Comparison of ENCODE assay signal across 11 cellular contexts in genomic region chr14:21257395-21258193, GRCh38. TPM values are rescaled to one million over a fixed set of nuclear protein-coding genes. Genes with fewer than 3 reads are reported as not detected.
DNase-seq lines count a peak whose midpoint lies in the region; TF ChIP-seq lines count a peak whose summit lies in the region.
"Had no signal": no experiment of that assay in that cellular context is flagged by ENCODE, and none has a peak within 500 bp of the region (broad histone marks: within the 10 kb centered on the region; RNA-seq: fewer than 3 reads in every experiment).

No MANE protein-coding gene starts in this region.

- H3K4me1 Mint-ChIP-seq in dendritic cell treated with granulocyte-macrophage colony-stimulating factor and Interleukin-4, amounts not matched to agents 40 ng/mL and 50 ng/mL, for 4 days (ENCODE audit: low read depth): peaks cover 54% of the 10 kb centered on the region
- H3K4me1 Mint-ChIP-seq in osteocyte (ENCODE audit: unreplicated experiment): peaks cover 60% of the 10 kb centered on the region

- peak; percentile 36 for DNase-seq in DMS 273 (lab: John Stamatoyannopoulos, UW; ENCODE audit: unreplicated experiment)
- no peak for DNase-seq in DMS 273 treated with DMSO at 0.1 percent for 48 hours (lab: John Stamatoyannopoulos, UW)
- DNase-seq in MV-4-11 (lab: John Stamatoyannopoulos, UW): peak; percentile 64
- no peak for DNase-seq in osteocyte (ENCODE audit: extremely low spot score, unreplicated experiment)
- DNase-seq in midbrain (lab: John Stamatoyannopoulos, UW): no peak
- no peak for DNase-seq in erythroblast (lab: John Stamatoyannopoulos, UW)
- no peak for DNase-seq in cortex of kidney (lab: John Stamatoyannopoulos, UW)
- DNase-seq: activated CD4-positive, CD25-positive, alpha-beta regulatory T cell treated with anti-CD3 and anti-CD28 coated beads, Interleukin-2, amount 50 U/mL, for 72 hours; kidney; stimulated activated CD4-positive, alpha-beta T cell treated with anti-CD3 and anti-CD28 coated beads, Interleukin-1b, Interleukin-23, amount 100 ng/mL, for 48 hours had no signal

- no peak for TF ChIP-seq CTCF in osteocyte (IDR thresholded peaks at IDR 0.05)

- H3K9me3 Mint-ChIP-seq in dendritic cell treated with granulocyte-macrophage colony-stimulating factor and Interleukin-4, amounts not matched to agents 40 ng/mL and 50 ng/mL, for 4 days: no peaks in the 10 kb centered on the region
- no peaks in the 10 kb centered on the region for H3K9me3 Mint-ChIP-seq in osteocyte (ENCODE audit: unreplicated experiment)

- H3K36me3 Mint-ChIP-seq in dendritic cell treated with granulocyte-macrophage colony-stimulating factor and Interleukin-4, amounts not matched to agents 40 ng/mL and 50 ng/mL, for 4 days (ENCODE audit: low read depth): peaks cover 100% of the 10 kb centered on the region
- peaks cover 38% of the 10 kb centered on the region for H3K36me3 Mint-ChIP-seq in osteocyte (ENCODE audit: unreplicated experiment)

- H3K27me3 Mint-ChIP-seq in dendritic cell treated with granulocyte-macrophage colony-stimulating factor and Interleukin-4, amounts not matched to agents 40 ng/mL and 50 ng/mL, for 4 days: no peaks in the 10 kb centered on the region
- no peaks in the 10 kb centered on the region for H3K27me3 Mint-ChIP-seq in osteocyte (ENCODE audit: unreplicated experiment)

- no peak for TF ChIP-seq POLR2A in erythroblast (IDR thresholded peaks at IDR 0.05; ENCODE audit: low read length)

- peak overlapping the region; percentile 81 for H3K27ac Mint-ChIP-seq in dendritic cell treated with granulocyte-macrophage colony-stimulating factor and Interleukin-4, amounts not matched to agents 40 ng/mL and 50 ng/mL, for 4 days
- peak overlapping the region; percentile 49 for H3K27ac Mint-ChIP-seq in osteocyte (ENCODE audit: unreplicated experiment)

- intact Hi-C loops in dendritic cell treated with granulocyte-macrophage colony-stimulating factor and Interleukin-4, amounts not matched to agents 40 ng/mL and 50 ng/mL, for 4 days (cut with micrococcal nuclease): loop anchor here (5.0 kb wide), 1 partner anchor 60 kb away; no protein-coding TSS in a partner anchor

- peak overlapping the region; percentile 57 for H3K4me3 Mint-ChIP-seq in dendritic cell treated with granulocyte-macrophage colony-stimulating factor and Interleukin-4, amounts not matched to agents 40 ng/mL and 50 ng/mL, for 4 days
- no peak overlapping the region for H3K4me3 Mint-ChIP-seq in osteocyte (ENCODE audit: unreplicated experiment)

RNA-seq across cellular contexts. Expression of gene HNRNPC, which starts 11.6 kb away (rescaled TPM):
- 424 and 430 TPM in 2 replicates for total RNA-seq in osteocyte

RNA-seq across cellular contexts. Expression of gene RPGRIP1, which starts 22.3 kb away (rescaled TPM):
- total RNA-seq in osteocyte: not detected in 2 replicates

Comparison
In these comparisons a context has a peak if more than half of its experiments do, and no peak if none do; other contexts are left out.
1. DNase-seq: peak in DMS 273 (single experiment) and MV-4-11 (single experiment); none in DMS 273 treated with DMSO at 0.1 percent for 48 hours (single experiment), osteocyte (single experiment), midbrain (single experiment), erythroblast (0 of 2) and cortex of kidney (single experiment).